ENCODE assay signal across 26 cellular contexts in genomic region chr1:232481091-232481490, GRCh38.
"Had no signal": no experiment of that assay in that cellular context is flagged by ENCODE, and none has a peak within 500 bp of the region (broad histone marks: within the 10 kb centered on the region; RNA-seq: fewer than 3 reads in every experiment).

No MANE protein-coding gene starts in this region.

- H3K27ac ChIP-seq: RWPE1 had no signal

- H3K4me3 ChIP-seq: MG63 had no signal

- H3K9ac ChIP-seq: SK-N-SH had no signal

- H3K27me3 ChIP-seq: MG63 had no signal

- ATAC-seq: HepG2, Panc1, PC-3 had no signal

- H3K4me2 ChIP-seq: SK-N-SH had no signal

- DNase-seq: IMR-90, Karpas-422, KG1, MG63, NCI-H1092, NCI-H1105 treated with DMSO at 0.1 percent for 48 hours, NCI-H1417 treated with DMSO at 0.1 percent for 48 hours, NCI-H146, NCI-H1694 treated with DMSO at 0.1 percent for 48 hours, NCI-H1930, NCI-H2081, NCI-H2107, NCI-H2171, NCI-H226, NCI-H446, NCI-H510A, NCI-H524 treated with DMSO at 0.1 percent for 48 hours, NCI-H69, NCI-H774, PC-3, SHP77, SK-N-SH, SW 1271 had no signal

- H3K9me3 ChIP-seq: MG63, SK-N-SH had no signal
